10 cellular contexts compared by ENCODE assay signal in genomic region chr17:50722746-50723145, GRCh38. TPM values are rescaled to one million over a fixed set of nuclear protein-coding genes. Genes with fewer than 3 reads are reported as not detected.
DNase-seq lines count a peak whose midpoint lies in the region; ATAC-seq, FAIRE-seq and TF ChIP-seq lines count a peak whose summit lies in the region.
"Had no signal": no experiment of that assay in that cellular context is flagged by ENCODE, and none has a peak within 500 bp of the region (broad histone marks: within the 10 kb centered on the region; RNA-seq: fewer than 3 reads in every experiment).

No MANE protein-coding gene starts in this region.

- no peaks in the 10 kb centered on the region for H3K27me3 Mint-ChIP-seq in activated CD4-positive, alpha-beta memory T cell treated with anti-CD3 and anti-CD28 coated beads, Interleukin-2, amount 10 ng/mL, durations not matched to agents 7 days and 5 days

- no peaks in the 10 kb centered on the region for H3K9me3 Mint-ChIP-seq in activated CD4-positive, alpha-beta memory T cell treated with anti-CD3 and anti-CD28 coated beads, Interleukin-2, amount 10 ng/mL, durations not matched to agents 7 days and 5 days

- 16% methylated on average over 3 of the region's 3 CpGs for WGBS in HepG2 (ENCODE audit: low lambda C conversion rate)
- WGBS in right lobe of liver (ENCODE audit: insufficient coverage, low coverage, low lambda C conversion rate, missing lambda C conversion rate) = 16% methylated on average over 3 of the region's 3 CpGs

- peaks cover 81% of the 10 kb centered on the region for H4K20me1 ChIP-seq in HepG2 (ENCODE audit: insufficient read depth, low read length)

- peak overlapping the region; percentile 95 for H3K4me2 ChIP-seq in HepG2 (ENCODE audit: low read depth, low read length)

- no peak for FAIRE-seq in HepG2 (lab: Jason Lieb, UNC)
- FAIRE-seq: frontal cortex had no signal

- H3K27me3 ChIP-seq in HepG2 (ENCODE audit: control insufficient read depth in 1 of 2, insufficient read depth in 2 of 2, low read length in 2 of 2) (no peaks in the 10 kb centered on the region), right lobe of liver (no peaks in the 10 kb centered on the region), iPS-18a (ENCODE audit: control insufficient read depth, insufficient read depth, low read length) (no peaks in the 10 kb centered on the region)

- no peak for TF ChIP-seq POLR2A in HepG2 (IDR thresholded peaks at IDR 0.05; ENCODE audit: insufficient read depth in 1 of 2, low read depth in 2 of 2, low read length in 2 of 2)
- no peak for TF ChIP-seq POLR2A in right lobe of liver (IDR thresholded peaks at IDR 0.05)

- CTCF ChIA-PET in HepG2 (lab: Yijun Ruan, JAX; ENCODE audit: low intra/inter-chr PET ratio, low total read pairs) = no interaction called here
- CTCF ChIA-PET in activated CD4-positive, alpha-beta memory T cell treated with anti-CD3 and anti-CD28 coated beads, Interleukin-2, amount 10 ng/mL, durations not matched to agents 7 days and 5 days (lab: Charles Lee) = no interaction called here

- POLR2A ChIA-PET in HepG2 (lab: Yijun Ruan, JAX) = no interaction called here
- POLR2A ChIA-PET in activated CD4-positive, alpha-beta memory T cell treated with anti-CD3 and anti-CD28 coated beads, Interleukin-2, amount 10 ng/mL, durations not matched to agents 7 days and 5 days (lab: Charles Lee) = no interaction called here

- H3K4me3 ChIP-seq in HepG2 (replicated peaks in 1 of 3; ENCODE audit: insufficient read depth in 1 of 3, low read depth in 2 of 3, low read length in 3 of 3) (peak overlapping the region; percentile 36 to 96 (median 38); a peak in 5 of 6 replicates), right lobe of liver (no peak overlapping the region), iPS-18a (ENCODE audit: low read length) (peak overlapping the region; percentile 37)

- TF ChIP-seq RAD21 in HepG2 (CRISPR knock-in tag; IDR thresholded peaks at IDR 0.05) = no peak

- no peak for DNase-seq in HepG2 (ENCODE audit: low spot score)
- no peak for DNase-seq in right lobe of liver
- no peak for DNase-seq in activated CD4-positive, alpha-beta memory T cell treated with anti-CD3 and anti-CD28 coated beads, Interleukin-2, amount 10 ng/mL, durations not matched to agents 7 days and 5 days
- DNase-seq in iPS-NIHi11 (ENCODE audit: low spot score) = no peak

- H3K36me3 Mint-ChIP-seq in activated CD4-positive, alpha-beta memory T cell treated with anti-CD3 and anti-CD28 coated beads, Interleukin-2, amount 10 ng/mL, durations not matched to agents 7 days and 5 days (ENCODE audit: low read depth) = peaks cover 24% of the 10 kb centered on the region

- no peak overlapping the region for H3K27ac Mint-ChIP-seq in activated CD4-positive, alpha-beta memory T cell treated with anti-CD3 and anti-CD28 coated beads, Interleukin-2, amount 10 ng/mL, durations not matched to agents 7 days and 5 days

- peak overlapping the region; percentile 1 for H3K27ac ChIP-seq in HepG2 (ENCODE audit: extremely low read length, insufficient read depth, low read length)
- peak overlapping the region in 1 of 3 donors; percentile 1 for H3K27ac ChIP-seq in right lobe of liver
- no peak overlapping the region for H3K27ac ChIP-seq in iPS-18a (ENCODE audit: low read length)

- H3K4me1 Mint-ChIP-seq in activated CD4-positive, alpha-beta memory T cell treated with anti-CD3 and anti-CD28 coated beads, Interleukin-2, amount 10 ng/mL, durations not matched to agents 7 days and 5 days = peaks cover 51% of the 10 kb centered on the region

- H3K9me3 ChIP-seq in HepG2 (ENCODE audit: low read length) (no peaks in the 10 kb centered on the region), right lobe of liver (no peaks in the 10 kb centered on the region), iPS-18a (ENCODE audit: control insufficient read depth, low read depth, low read length) (no peaks in the 10 kb centered on the region)

- TF ChIP-seq EP300 in HepG2 (IDR thresholded peaks at IDR 0.05; ENCODE audit: low read depth in 2 of 2, low read length in 2 of 2) (no peak), HepG2 (CRISPR knock-in tag; IDR thresholded peaks at IDR 0.05; ENCODE audit: borderline replicate concordance) (no peak)

- H3K9ac ChIP-seq in HepG2 (ENCODE audit: insufficient read depth, low read depth, low read length) (peak overlapping the region; percentile 43), iPS-18a (ENCODE audit: low read length) (no peak overlapping the region)

- peaks cover 71% of the 10 kb centered on the region for H3K4me1 ChIP-seq in HepG2 (ENCODE audit: insufficient read depth, low read length)
- peaks cover 0 to 69% (median 31%) of the 10 kb centered on the region in 4 donors for H3K4me1 ChIP-seq in right lobe of liver
- H3K4me1 ChIP-seq in iPS-18a (ENCODE audit: control insufficient read depth, low read depth, low read length) = peaks cover 14% of the 10 kb centered on the region

- no TSS peak for BruUV-seq in HepG2 (replicated peaks; lab: Mats Ljungman, UMichigan)

- H2AFZ ChIP-seq in HepG2 (ENCODE audit: low read length) = no peak overlapping the region

- in situ Hi-C loops in HepG2 (cut with HindIII; ENCODE audit: extremely low pct_ligation_motif_present, low pct_unique_long_range_greater_than_20kb) = no loop called here

- intact Hi-C loops in HepG2 (cut with micrococcal nuclease; ENCODE audit: unreplicated experiment) (no loop called here), right lobe of liver (cut with DNase I) (no loop called here)

- peak overlapping the region; percentile 43 for H3K4me3 Mint-ChIP-seq in activated CD4-positive, alpha-beta memory T cell treated with anti-CD3 and anti-CD28 coated beads, Interleukin-2, amount 10 ng/mL, durations not matched to agents 7 days and 5 days

- ATAC-seq in HepG2 = no peak
- ATAC-seq in right lobe of liver = no peak
- ATAC-seq in HG02852 (IDR thresholded peaks at IDR 0.05; ENCODE audit: unreplicated experiment) = no peak
- no peak for ATAC-seq in HG02840 (IDR thresholded peaks at IDR 0.05; ENCODE audit: low FRiP score, unreplicated experiment)
- no peak for ATAC-seq in GM21381 (IDR thresholded peaks at IDR 0.05; ENCODE audit: unreplicated experiment)

- H3K36me3 ChIP-seq in HepG2 (replicated peaks in 1 of 2; ENCODE audit: control insufficient read depth in 1 of 2, insufficient read depth in 2 of 2, low read length in 2 of 2) (peaks cover 1 to 6% of the 10 kb centered on the region in 2 experiments; a peak in 1 of 5 replicates), right lobe of liver (no peaks in the 10 kb centered on the region), iPS-18a (ENCODE audit: control insufficient read depth, low read depth, low read length) (no peaks in the 10 kb centered on the region)

- H3K79me2 ChIP-seq in HepG2 (ENCODE audit: insufficient read depth, low read length) = peaks cover 83% of the 10 kb centered on the region

- TF ChIP-seq CTCF in HepG2 (CRISPR knock-in tag; IDR thresholded peaks at IDR 0.05) (no peak), right lobe of liver (IDR thresholded peaks at IDR 0.05) (no peak)

RNA-seq across cellular contexts. Expression of gene LUC7L3, which starts 3.3 kb away (rescaled TPM):
- total RNA-seq in HepG2 (2016; rRNA removed; fragmentation: Illumina TruSeq; extraction: Trizol) = 60.2 and 108 TPM in 2 replicates
- 18.8 and 26.1 TPM in 2 replicates for total RNA-seq in HepG2 (2016; cell fraction: cytosol; rRNA removed; fragmentation: Illumina TruSeq; extraction: Trizol; ENCODE audit: low read depth)
- total RNA-seq in HepG2 (2016; cell fraction: insoluble cytoplasmic fraction; rRNA removed; fragmentation: Illumina TruSeq; extraction: Trizol) = 62.5 and 109 TPM in 2 replicates
- 14.5 and 18.9 TPM in 2 replicates for total RNA-seq in HepG2 (2016; cell fraction: membrane; rRNA removed; fragmentation: Illumina TruSeq; extraction: Trizol)
- total RNA-seq in HepG2 (2016; cell fraction: nucleus; rRNA removed; fragmentation: Illumina TruSeq; extraction: Trizol) = 195 TPM in 2 replicates
- 95.9 and 120 TPM in 2 replicates for polyA plus RNA-seq in HepG2 (2011; rRNA removed)
- polyA plus RNA-seq in HepG2 (2011; cell fraction: cytosol; rRNA removed) = 30.0 and 34.7 TPM in 2 replicates
- 415 and 478 TPM in 2 replicates for polyA plus RNA-seq in HepG2 (2011; cell fraction: nucleus; rRNA removed)
- polyA plus RNA-seq in HepG2 (2012) = 194 and 235 TPM in 2 replicates
- polyA plus RNA-seq in HepG2 (2016; cell fraction: cytosol; fragmentation: Illumina TruSeq; extraction: Trizol; ENCODE audit: low read depth) = 7.1 and 8.6 TPM in 2 replicates
- polyA plus RNA-seq in HepG2 (2016; cell fraction: insoluble cytoplasmic fraction; fragmentation: Illumina TruSeq; extraction: Trizol; ENCODE audit: low read depth) = 136 and 147 TPM in 2 replicates
- polyA plus RNA-seq in HepG2 (2016; cell fraction: membrane; fragmentation: Illumina TruSeq; extraction: Trizol; ENCODE audit: low read depth) = 13.0 and 18.1 TPM in 2 replicates
- 530 TPM in 2 replicates for polyA plus RNA-seq in HepG2 (2016; cell fraction: nucleus; fragmentation: Illumina TruSeq; extraction: Trizol; ENCODE audit: insufficient read depth, low read depth)
- 33.0 and 52.4 TPM in 2 replicates for polyA minus RNA-seq in HepG2 (2011; rRNA and poly(A)+ RNA removed; ENCODE audit: low replicate concordance)
- 14.1 and 14.4 TPM in 2 replicates for polyA minus RNA-seq in HepG2 (2011; cell fraction: cytosol; rRNA and poly(A)+ RNA removed)
- polyA minus RNA-seq in HepG2 (2011; cell fraction: nucleus; rRNA and poly(A)+ RNA removed) = 321 and 363 TPM in 2 replicates
- 10 to 100 TPM; 15.4 to 50.5 (median 31.0) TPM for total RNA-seq in right lobe of liver
- 100 to 1,000 TPM; 133 to 139 TPM for total RNA-seq in activated CD4-positive, alpha-beta memory T cell treated with anti-CD3 and anti-CD28 coated beads, Interleukin-2, amount 10 ng/mL, durations not matched to agents 7 days and 5 days

RNA-seq across cellular contexts. Expression of gene ANKRD40, which starts 15.0 kb away (rescaled TPM):
- total RNA-seq in HepG2 (2016; rRNA removed; fragmentation: Illumina TruSeq; extraction: Trizol) = 46.4 and 52.4 TPM in 2 replicates
- 14.8 and 17.0 TPM in 2 replicates for total RNA-seq in HepG2 (2016; cell fraction: cytosol; rRNA removed; fragmentation: Illumina TruSeq; extraction: Trizol; ENCODE audit: low read depth)
- total RNA-seq in HepG2 (2016; cell fraction: insoluble cytoplasmic fraction; rRNA removed; fragmentation: Illumina TruSeq; extraction: Trizol) = 43.9 and 45.1 TPM in 2 replicates
- total RNA-seq in HepG2 (2016; cell fraction: membrane; rRNA removed; fragmentation: Illumina TruSeq; extraction: Trizol) = 53.6 and 57.7 TPM in 2 replicates
- 27.7 and 32.1 TPM in 2 replicates for total RNA-seq in HepG2 (2016; cell fraction: nucleus; rRNA removed; fragmentation: Illumina TruSeq; extraction: Trizol)
- 30.2 and 35.0 TPM in 2 replicates for polyA plus RNA-seq in HepG2 (2011; rRNA removed)
- 20.9 and 27.5 TPM in 2 replicates for polyA plus RNA-seq in HepG2 (2011; cell fraction: cytosol; rRNA removed)
- polyA plus RNA-seq in HepG2 (2011; cell fraction: nucleus; rRNA removed) = 14.0 and 17.7 TPM in 2 replicates
- 25.7 and 26.1 TPM in 2 replicates for polyA plus RNA-seq in HepG2 (2012)
- polyA plus RNA-seq in HepG2 (2016; cell fraction: cytosol; fragmentation: Illumina TruSeq; extraction: Trizol; ENCODE audit: low read depth) = 12.7 TPM in 2 replicates
- polyA plus RNA-seq in HepG2 (2016; cell fraction: insoluble cytoplasmic fraction; fragmentation: Illumina TruSeq; extraction: Trizol; ENCODE audit: low read depth) = 37.2 and 46.0 TPM in 2 replicates
- 34.9 and 37.7 TPM in 2 replicates for polyA plus RNA-seq in HepG2 (2016; cell fraction: membrane; fragmentation: Illumina TruSeq; extraction: Trizol; ENCODE audit: low read depth)
- polyA plus RNA-seq in HepG2 (2016; cell fraction: nucleus; fragmentation: Illumina TruSeq; extraction: Trizol; ENCODE audit: insufficient read depth, low read depth) = 52.0 and 58.7 TPM in 2 replicates
- polyA minus RNA-seq in HepG2 (2011; rRNA and poly(A)+ RNA removed; ENCODE audit: low replicate concordance) = 22.7 and 24.6 TPM in 2 replicates
- 31.7 and 31.9 TPM in 2 replicates for polyA minus RNA-seq in HepG2 (2011; cell fraction: cytosol; rRNA and poly(A)+ RNA removed)
- 21.2 and 23.9 TPM in 2 replicates for polyA minus RNA-seq in HepG2 (2011; cell fraction: nucleus; rRNA and poly(A)+ RNA removed)
- total RNA-seq in right lobe of liver = 10 to 100 TPM; 13.9 to 17.4 (median 15.1) TPM
- 10 to 100 TPM; 29.8 to 31.1 TPM for total RNA-seq in activated CD4-positive, alpha-beta memory T cell treated with anti-CD3 and anti-CD28 coated beads, Interleukin-2, amount 10 ng/mL, durations not matched to agents 7 days and 5 days

RNA-seq across cellular contexts. Expression of gene ANKRD40CL, which starts 44.6 kb away (rescaled TPM):
- total RNA-seq in HepG2 (2016; rRNA removed; fragmentation: Illumina TruSeq; extraction: Trizol) (0.11 TPM in 1 of 2 replicates, not detected in the other), right lobe of liver (under 1 TPM in 1 of 6 experiments, not detected in 5; 0.29 TPM)
- 0.35 TPM in 1 of 2 replicates, not detected in the other for total RNA-seq in HepG2 (2016; cell fraction: cytosol; rRNA removed; fragmentation: Illumina TruSeq; extraction: Trizol; ENCODE audit: low read depth)
- total RNA-seq in HepG2 (2016; cell fraction: insoluble cytoplasmic fraction; rRNA removed; fragmentation: Illumina TruSeq; extraction: Trizol) = not detected in 2 replicates
- 0.52 TPM in 1 of 2 replicates, not detected in the other for total RNA-seq in HepG2 (2016; cell fraction: membrane; rRNA removed; fragmentation: Illumina TruSeq; extraction: Trizol)
- not detected in 2 replicates for total RNA-seq in HepG2 (2016; cell fraction: nucleus; rRNA removed; fragmentation: Illumina TruSeq; extraction: Trizol)
- 0.03 and 0.09 TPM in 2 replicates for polyA plus RNA-seq in HepG2 (2011; rRNA removed)
- 0.05 TPM in 1 of 2 replicates, not detected in the other for polyA plus RNA-seq in HepG2 (2011; cell fraction: cytosol; rRNA removed)
- polyA plus RNA-seq in HepG2 (2011; cell fraction: nucleus; rRNA removed) = 0.03 TPM in 1 of 2 replicates, not detected in the other
- polyA plus RNA-seq in HepG2 (2012) = 0.27 and 0.63 TPM in 2 replicates
- polyA plus RNA-seq in HepG2 (2016; cell fraction: cytosol; fragmentation: Illumina TruSeq; extraction: Trizol; ENCODE audit: low read depth) = not detected in 2 replicates
- not detected in 2 replicates for polyA plus RNA-seq in HepG2 (2016; cell fraction: insoluble cytoplasmic fraction; fragmentation: Illumina TruSeq; extraction: Trizol; ENCODE audit: low read depth)
- 0.27 TPM in 1 of 2 replicates, not detected in the other for polyA plus RNA-seq in HepG2 (2016; cell fraction: membrane; fragmentation: Illumina TruSeq; extraction: Trizol; ENCODE audit: low read depth)
- polyA plus RNA-seq in HepG2 (2016; cell fraction: nucleus; fragmentation: Illumina TruSeq; extraction: Trizol; ENCODE audit: insufficient read depth, low read depth) = not detected in 2 replicates
- polyA minus RNA-seq in HepG2 (2011; rRNA and poly(A)+ RNA removed; ENCODE audit: low replicate concordance) = not detected in 2 replicates
- polyA minus RNA-seq in HepG2 (2011; cell fraction: cytosol; rRNA and poly(A)+ RNA removed) = not detected in 2 replicates
- polyA minus RNA-seq in HepG2 (2011; cell fraction: nucleus; rRNA and poly(A)+ RNA removed) = 0.26 TPM in 1 of 2 replicates, not detected in the other
- not detected for total RNA-seq in activated CD4-positive, alpha-beta memory T cell treated with anti-CD3 and anti-CD28 coated beads, Interleukin-2, amount 10 ng/mL, durations not matched to agents 7 days and 5 days
- total RNA-seq: frontal cortex, subcutaneous adipose tissue had no signal

Comparison
In these comparisons a context has a peak if more than half of its experiments do, and no peak if none do; other contexts are left out.
1. H3K4me3 ChIP-seq: peak in HepG2 (3 of 3) and iPS-18a (single experiment); none in right lobe of liver (0 of 3).